8 cellular contexts compared by ENCODE assay signal in the genomic region with DNA sequence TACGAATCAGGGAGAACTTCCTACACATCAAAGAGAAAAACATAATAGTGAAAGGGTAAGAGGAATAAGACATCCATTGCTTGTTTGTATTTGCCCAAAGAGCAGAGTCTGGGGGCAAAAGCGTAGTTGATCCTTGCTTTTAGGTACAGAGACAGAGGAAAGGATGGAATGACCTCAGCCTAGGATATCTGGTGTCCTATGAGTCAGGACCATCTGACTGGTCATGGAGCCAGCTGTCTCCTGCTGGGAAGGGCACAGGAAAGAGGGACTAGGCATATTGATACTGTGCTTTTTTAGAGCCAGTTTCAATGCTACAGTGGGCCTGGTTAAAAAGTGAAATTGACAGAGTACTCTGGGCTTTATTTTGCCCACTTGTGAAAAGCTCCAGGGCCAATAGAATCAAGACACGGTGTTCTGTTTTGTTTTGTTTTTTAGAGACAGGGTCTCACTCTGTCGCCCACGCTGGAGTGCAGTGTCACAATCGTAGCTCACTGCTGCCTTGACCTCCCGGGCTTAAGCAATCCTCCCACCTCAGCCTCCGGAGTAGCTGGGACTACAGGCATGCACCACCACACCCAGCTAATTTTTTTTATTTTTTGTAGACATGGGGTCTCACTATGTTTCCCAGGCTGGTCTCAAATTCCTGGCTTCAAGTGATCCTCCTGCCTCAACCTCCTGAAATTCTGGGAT. TPM values are rescaled to one million over a fixed set of nuclear protein-coding genes. Genes with fewer than 3 reads are reported as not detected.
DNase-seq lines count a peak whose midpoint lies in the region; ATAC-seq and TF ChIP-seq lines count a peak whose summit lies in the region.

No MANE protein-coding gene starts in this region.

- H3K79me2 ChIP-seq in OCI-LY7 (ENCODE audit: insufficient read depth, low read depth, low read length), result peaks cover 46% of the 10 kb centered on the region; the same call in 1 of the 2 replicates
- H3K79me2 ChIP-seq in neural progenitor cell (ENCODE audit: low read depth), result peaks cover 53% of the 10 kb centered on the region
- peaks cover 29% of the 10 kb centered on the region for H3K79me2 ChIP-seq in MM.1S (ENCODE audit: low read length)

- H3F3A ChIP-seq in neural progenitor cell (ENCODE audit: low read depth) (peaks cover 9% of the 10 kb centered on the region), MM.1S (ENCODE audit: insufficient read depth, low read length) (peaks cover 12% of the 10 kb centered on the region; the same call in 1 of the 2 replicates)

- intact Hi-C loops in CD4-positive, alpha-beta T cell (cut with DNase I, micrococcal nuclease), result no loop called here
- intact Hi-C loops in OCI-LY7 (cut with micrococcal nuclease; ENCODE audit: unreplicated experiment), result no loop called here

- no peaks in the 10 kb centered on the region for H3K9me3 Mint-ChIP-seq in CD4-positive, alpha-beta T cell
- no peaks in the 10 kb centered on the region for H3K9me3 Mint-ChIP-seq in neural progenitor cell

- CTCF ChIA-PET in CD4-positive, alpha-beta T cell (lab: Charles Lee), result interaction anchor here (0.8 to 1.0 kb wide), 2 partner anchors 9 to 79 kb away, joined by 3 to 4 read pairs; no protein-coding TSS in a partner anchor
- CTCF ChIA-PET in OCI-LY7 (lab: Charles Lee; ENCODE audit: unreplicated experiment), result no interaction called here

- no TSS peak for BruUV-seq in OCI-LY7 (replicated peaks; lab: Mats Ljungman, UMichigan)

- peaks cover 74% of the 10 kb centered on the region for H3K4me1 Mint-ChIP-seq in CD4-positive, alpha-beta T cell (ENCODE audit: low read depth)
- H3K4me1 Mint-ChIP-seq in neural progenitor cell, result peaks cover 41% of the 10 kb centered on the region

- H3K9me2 ChIP-seq in OCI-LY7 (ENCODE audit: insufficient read depth, low read length) (no peaks in the 10 kb centered on the region), MM.1S (replicated peaks; ENCODE audit: insufficient read depth, low read length) (no peaks in the 10 kb centered on the region)

- H3K27ac ChIP-seq in CD4-positive, alpha-beta T cell (ENCODE audit: low read depth, low read length), result peak overlapping the region; percentile 82
- H3K27ac ChIP-seq in OCI-LY7 (ENCODE audit: low read depth, low read length, poor library complexity, severe bottlenecking) (peak overlapping the region; percentile 90), esophagus (ENCODE audit: low read depth in 2 of 2, low read length in 1 of 2) (peak overlapping the region; percentile 56 to 69), neural progenitor cell (no peak overlapping the region), MM.1S (ENCODE audit: low read length) (no peak overlapping the region)

- no peak for ATAC-seq in CD4-positive, alpha-beta T cell (ENCODE audit: poor library complexity)
- no peak for ATAC-seq in HG03432 (IDR thresholded peaks at IDR 0.05; ENCODE audit: unreplicated experiment)

- peaks cover 75% of the 10 kb centered on the region for H3K36me3 ChIP-seq in OCI-LY7 (ENCODE audit: insufficient read depth, low read length)
- peaks cover 0 to 6% of the 10 kb centered on the region in 2 donors for H3K36me3 ChIP-seq in esophagus (ENCODE audit: control insufficient read depth in 2 of 2, insufficient read depth in 2 of 2, low read length in 1 of 2)
- peaks cover 7% of the 10 kb centered on the region for H3K36me3 ChIP-seq in neural progenitor cell
- H3K36me3 ChIP-seq in MM.1S (replicated peaks; ENCODE audit: insufficient read depth, low read length), result no peaks in the 10 kb centered on the region

- H3K4me3 Mint-ChIP-seq in CD4-positive, alpha-beta T cell, result peak overlapping the region; percentile 77
- peak overlapping the region; percentile 78 for H3K4me3 Mint-ChIP-seq in neural progenitor cell

- no peaks in the 10 kb centered on the region for H3K9me3 ChIP-seq in CD4-positive, alpha-beta T cell (ENCODE audit: control insufficient read depth, low read length)
- H3K9me3 ChIP-seq in OCI-LY7 (ENCODE audit: low read length), result no peaks in the 10 kb centered on the region
- no peaks in the 10 kb centered on the region for H3K9me3 ChIP-seq in esophagus (ENCODE audit: control insufficient read depth in 2 of 2, insufficient read depth in 1 of 2, low read depth in 1 of 2, low read length in 1 of 2)
- no peaks in the 10 kb centered on the region for H3K9me3 ChIP-seq in neural progenitor cell (ENCODE audit: low read depth)
- H3K9me3 ChIP-seq in MM.1S (replicated peaks; ENCODE audit: insufficient read depth, low read length), result no peaks in the 10 kb centered on the region

- no peak for DNase-seq in CD4-positive, alpha-beta T cell
- DNase-seq in OCI-LY7 (ENCODE audit: low spot score), result no peak
- no peak for DNase-seq in neural progenitor cell (ENCODE audit: low spot score)
- DNase-seq in GM13976 (ENCODE audit: low spot score), result no peak
- no peak for DNase-seq in NK-92 treated with Interleukin-12 subunit alpha and Interleukin-12 subunit beta, amount 100 ng/mL, for 24 hours (lab: John Stamatoyannopoulos, UW)
- no peak for DNase-seq in MM.1S

- no peak overlapping the region for H2AFZ ChIP-seq in OCI-LY7 (ENCODE audit: low read length)
- no peak overlapping the region for H2AFZ ChIP-seq in neural progenitor cell (replicated peaks)
- H2AFZ ChIP-seq in MM.1S (ENCODE audit: low read length), result no peak overlapping the region

- H3K4me3 ChIP-seq in OCI-LY7 (ENCODE audit: low read depth, low read length, poor library complexity, severe bottlenecking) (peak overlapping the region; percentile 10), esophagus (ENCODE audit: low read depth in 1 of 2, low read length in 2 of 2) (peak overlapping the region in 1 of 2 donors; percentile 22), neural progenitor cell (no peak overlapping the region), MM.1S (ENCODE audit: low read length) (no peak overlapping the region)

- H3K27me3 ChIP-seq in CD4-positive, alpha-beta T cell (ENCODE audit: control insufficient read depth, insufficient read depth, low read length), result no peaks in the 10 kb centered on the region
- H3K27me3 ChIP-seq in esophagus (ENCODE audit: control insufficient read depth in 1 of 2, insufficient read depth in 2 of 2, low read length in 2 of 2) (no peaks in the 10 kb centered on the region), neural progenitor cell (no peaks in the 10 kb centered on the region), MM.1S (replicated peaks; ENCODE audit: insufficient read depth, low read length) (no peaks in the 10 kb centered on the region)

- no peak for TF ChIP-seq CTCF in CD4-positive, alpha-beta T cell (IDR thresholded peaks at IDR 0.05)
- TF ChIP-seq CTCF in OCI-LY7 (conservative IDR thresholded peaks at IDR 0.05; ENCODE audit: low read length) (no peak), neural progenitor cell (IDR thresholded peaks at IDR 0.05) (no peak), GM13976 (IDR thresholded peaks at IDR 0.05; ENCODE audit: borderline replicate concordance, control extremely low read depth, extremely low read depth, insufficient read depth, missing control alignments) (no peak), MM.1S (IDR thresholded peaks at IDR 0.05; ENCODE audit: low read length) (no peak)

- H3K4me2 ChIP-seq in OCI-LY7 (ENCODE audit: low read length), result peak overlapping the region; percentile 85; the same call in 1 of the 2 replicates
- H3K4me2 ChIP-seq in neural progenitor cell, result no peak overlapping the region
- no peak overlapping the region for H3K4me2 ChIP-seq in MM.1S (ENCODE audit: low read depth, low read length)

- no peak overlapping the region for H3K9ac ChIP-seq in neural progenitor cell
- no peak overlapping the region for H3K9ac ChIP-seq in MM.1S (ENCODE audit: low read length)

- no peaks in the 10 kb centered on the region for H3K27me3 Mint-ChIP-seq in CD4-positive, alpha-beta T cell
- H3K27me3 Mint-ChIP-seq in neural progenitor cell (ENCODE audit: insufficient read depth, low read depth), result peaks cover 11% of the 10 kb centered on the region

- POLR2A ChIA-PET in CD4-positive, alpha-beta T cell (lab: Charles Lee), result interaction anchor here (1.2 to 6.1 kb wide), 7 partner anchors 8 to 211 kb away, joined by 3 to 104 read pairs (median 9); a partner anchor contains a TSS
- POLR2A ChIA-PET in OCI-LY7 (lab: Charles Lee), result interaction anchor here (1.3 to 1.5 kb wide), 2 partner anchors 12 to 265 kb away, joined by 4 to 5 read pairs; a partner anchor contains a TSS

- peak overlapping the region; percentile 96 for H3K27ac Mint-ChIP-seq in CD4-positive, alpha-beta T cell
- peak overlapping the region; percentile 74 for H3K27ac Mint-ChIP-seq in neural progenitor cell

- in situ Hi-C loops in GM13976 (cut with MboI; ENCODE audit: low sequenced_read_pairs, unreplicated experiment), result loop anchor here (25.0 kb wide), 1 partner anchor 191 kb away; no protein-coding TSS in a partner anchor

- H4K20me1 ChIP-seq in OCI-LY7 (ENCODE audit: insufficient read depth, low read length), result no peaks in the 10 kb centered on the region
- H4K20me1 ChIP-seq in neural progenitor cell (ENCODE audit: low read depth), result peaks cover 49% of the 10 kb centered on the region
- no peaks in the 10 kb centered on the region for H4K20me1 ChIP-seq in MM.1S (ENCODE audit: insufficient read depth, low read length)

- H3K36me3 Mint-ChIP-seq in CD4-positive, alpha-beta T cell (ENCODE audit: low read depth), result peaks cover 69% of the 10 kb centered on the region
- H3K36me3 Mint-ChIP-seq in neural progenitor cell, result peaks cover 53% of the 10 kb centered on the region

- peaks cover 61% of the 10 kb centered on the region for H3K4me1 ChIP-seq in OCI-LY7 (ENCODE audit: insufficient read depth, low read length, poor library complexity, severe bottlenecking)
- peaks cover 0 to 2% of the 10 kb centered on the region in 2 donors for H3K4me1 ChIP-seq in esophagus (ENCODE audit: control insufficient read depth in 2 of 2, insufficient read depth in 2 of 2, low read length in 1 of 2)
- peaks cover 21% of the 10 kb centered on the region for H3K4me1 ChIP-seq in neural progenitor cell
- H3K4me1 ChIP-seq in MM.1S (ENCODE audit: low read length), result peaks cover 31% of the 10 kb centered on the region

- 74% methylated on average over 8 of the region's 8 CpGs for WGBS in esophagus, 2 donors

RNA-seq across cellular contexts. Expression of a gene that starts 3.2 kb away (rescaled TPM):
- total RNA-seq in CD4-positive, alpha-beta T cell, result 100 to 1,000 TPM in 1 of 2 experiments, 10 to 100 TPM in 1; 97.6 to 110 TPM
- 122 and 127 TPM in 2 replicates for total RNA-seq in OCI-LY7 (2014; rRNA removed; shearing (Covaris generic))
- total RNA-seq in OCI-LY7 (2022) (75.5 and 82.4 TPM in 2 replicates), neural progenitor cell (ENCODE audit: low replicate concordance) (39.3 and 43.3 TPM in 2 replicates)
- 10 to 100 TPM; 25.1 to 36.7 TPM for polyA plus RNA-seq in esophagus

Comparison
In these comparisons a context has a peak if more than half of its experiments do, and no peak if none do; other contexts are left out.
1. H3K27ac ChIP-seq: peak in CD4-positive, alpha-beta T cell (single experiment), OCI-LY7 (single experiment) and esophagus (2 of 2); none in neural progenitor cell (single experiment) and MM.1S (single experiment).